ENCODE assay signal across 2 cellular contexts in the genomic region with DNA sequence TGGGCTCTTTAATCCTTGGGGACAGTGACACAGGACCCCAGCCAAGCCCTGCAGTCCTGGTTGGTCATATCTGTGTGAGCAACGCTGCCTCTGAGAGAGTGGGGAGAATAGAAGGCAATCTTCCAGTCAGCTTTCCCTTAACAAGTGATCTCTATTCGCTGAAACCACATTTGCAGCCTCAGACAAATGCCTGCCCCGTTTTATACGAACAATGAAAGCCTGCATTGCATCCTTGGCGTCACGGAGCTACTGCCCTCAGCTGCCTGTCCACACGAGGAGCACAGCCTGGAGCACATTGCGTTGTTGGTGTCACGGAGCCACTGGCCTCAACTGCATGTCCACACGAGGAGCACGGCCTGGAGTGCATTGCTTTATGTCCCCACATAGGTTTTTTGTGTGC.
TF ChIP-seq lines count a peak whose summit lies in the region.

No MANE protein-coding gene starts in this region.

TF ChIP-seq in IMR-90, 13 proteins besides CTCF, POLR2A, EP300 and RAD21:
- no peak for TF ChIP-seq USF2 (IDR thresholded peaks at IDR 0.05; ENCODE audit: low read depth, low read length)
- TF ChIP-seq MXI1 (IDR thresholded peaks at IDR 0.05; ENCODE audit: borderline replicate concordance, low read depth, low read length) = no peak

TF ChIP-seq in H1, 55 proteins besides CTCF, POLR2A, EP300 and RAD21:
- TF ChIP-seq CBX8 (IDR thresholded peaks at IDR 0.05; ENCODE audit: borderline replicate concordance, low read depth, low read length) (no peak), BRCA1 (IDR thresholded peaks at IDR 0.05; ENCODE audit: low read depth, low read length) (no peak), POU5F1 (IDR thresholded peaks at IDR 0.05; ENCODE audit: low read depth, low read length) (no peak), MAX (IDR thresholded peaks at IDR 0.05) (no peak), SIX5 (IDR thresholded peaks at IDR 0.05; ENCODE audit: low read depth, low read length) (no peak), SIRT6 (IDR thresholded peaks at IDR 0.05; ENCODE audit: low read length) (no peak), GABPA (IDR thresholded peaks at IDR 0.05; ENCODE audit: borderline replicate concordance, insufficient read depth, low read length) (no peak), E2F6 (IDR thresholded peaks at IDR 0.05) (no peak), BCL11A (IDR thresholded peaks at IDR 0.05; ENCODE audit: low read depth in 2 of 2, low read length in 2 of 2) (no peak), YY1 (IDR thresholded peaks at IDR 0.05; ENCODE audit: low read depth, low read length) (no peak)
